ENCODE assay signal across 28 cellular contexts in the genomic region with DNA sequence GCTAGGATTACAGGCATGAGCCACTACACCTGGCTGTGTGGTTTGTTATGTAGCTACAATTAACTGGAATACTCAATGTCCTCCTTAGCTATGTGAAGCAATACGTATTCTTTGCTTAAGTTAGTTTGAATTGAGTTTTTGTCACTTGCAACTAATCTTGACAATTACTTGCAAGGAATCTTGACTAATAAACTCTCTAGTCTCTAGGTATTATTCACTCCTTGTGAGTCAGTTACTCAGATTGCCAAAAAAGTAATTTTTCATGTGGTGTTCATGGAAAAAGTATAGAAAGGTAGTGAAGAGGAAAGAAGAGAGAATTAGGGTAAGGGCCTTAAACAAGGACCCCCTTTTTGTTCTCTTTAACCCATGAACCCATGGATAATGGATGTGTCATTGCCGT. TPM values are rescaled to one million over a fixed set of nuclear protein-coding genes. Genes with fewer than 3 reads are reported as not detected.
DNase-seq lines count a peak whose midpoint lies in the region; FAIRE-seq and TF ChIP-seq lines count a peak whose summit lies in the region.
"Had no signal": no experiment of that assay in that cellular context is flagged by ENCODE, and none has a peak within 500 bp of the region (broad histone marks: within the 10 kb centered on the region; RNA-seq: fewer than 3 reads in every experiment).

No MANE protein-coding gene starts in this region.

- no peaks in the 10 kb centered on the region for H3F3A ChIP-seq in GM23248 (ENCODE audit: insufficient read depth)

- H3K4me3 Mint-ChIP-seq in astrocyte (ENCODE audit: unreplicated experiment): no peak overlapping the region
- H3K4me3 Mint-ChIP-seq in HFFc6: no peak overlapping the region
- no peak overlapping the region for H3K4me3 Mint-ChIP-seq in activated T-helper 2 cell treated with anti-CD3 and anti-CD28 coated beads, Interferon-gamma antibody, Interleukin-2, Interleukin-4, amounts not matched to agents 10 μg/mL and 5 μg/mL and 100 μg/mL, durations not matched to agents 14 hours and 24 hours and 36 hours (ENCODE audit: low read depth)
- H3K4me3 Mint-ChIP-seq: CD14-positive monocyte; CD4-positive, alpha-beta memory T cell; CD4-positive, CD25-positive, alpha-beta regulatory T cell; CD8-positive, alpha-beta memory T cell had no signal

- H3K79me2 ChIP-seq in GM23248 (ENCODE audit: insufficient read depth): no peaks in the 10 kb centered on the region
- no peaks in the 10 kb centered on the region for H3K79me2 ChIP-seq in astrocyte (ENCODE audit: insufficient read depth, low read length)

- H3K4me1 ChIP-seq in GM23248 (ENCODE audit: insufficient read depth) (peaks cover 7% of the 10 kb centered on the region), HEK293 (ENCODE audit: control insufficient read depth, insufficient read depth, low read length) (peaks cover 2% of the 10 kb centered on the region; the same call in 1 of the 2 replicates), astrocyte (ENCODE audit: insufficient read depth, low read length) (peaks cover 7% of the 10 kb centered on the region)
- H3K4me1 ChIP-seq: BE2C, BLaER1 had no signal

- H3K9me3 Mint-ChIP-seq in astrocyte (ENCODE audit: unreplicated experiment): no peaks in the 10 kb centered on the region
- no peaks in the 10 kb centered on the region for H3K9me3 Mint-ChIP-seq in HFFc6
- no peaks in the 10 kb centered on the region for H3K9me3 Mint-ChIP-seq in activated T-helper 2 cell treated with anti-CD3 and anti-CD28 coated beads, Interferon-gamma antibody, Interleukin-2, Interleukin-4, amounts not matched to agents 10 μg/mL and 5 μg/mL and 100 μg/mL, durations not matched to agents 14 hours and 24 hours and 36 hours
- H3K9me3 Mint-ChIP-seq: CD4-positive, alpha-beta memory T cell; CD4-positive, CD25-positive, alpha-beta regulatory T cell; CD8-positive, alpha-beta memory T cell had no signal

- no peak overlapping the region for H3K9ac ChIP-seq in GM23248
- no peak overlapping the region for H3K9ac ChIP-seq in astrocyte (ENCODE audit: low read length)
- H3K9ac ChIP-seq: BLaER1 had no signal

- no peaks in the 10 kb centered on the region for H3K36me3 ChIP-seq in GM23248 (ENCODE audit: low read depth)
- H3K36me3 ChIP-seq in HEK293 (ENCODE audit: control insufficient read depth in 2 of 2, insufficient read depth in 1 of 2, low read length in 2 of 2): no peaks in the 10 kb centered on the region
- H3K36me3 ChIP-seq in astrocyte (ENCODE audit: insufficient read depth, low read length): no peaks in the 10 kb centered on the region
- H3K36me3 ChIP-seq: BE2C, BLaER1 had no signal

- no peak for TF ChIP-seq CTCF in HEK293 (tag by site-specific recombination; IDR thresholded peaks at IDR 0.05)
- no peak for TF ChIP-seq CTCF in astrocyte (IDR thresholded peaks at IDR 0.05; ENCODE audit: insufficient read depth, low read depth, low read length)
- no peak for TF ChIP-seq CTCF in epithelial cell of esophagus (IDR thresholded peaks at IDR 0.05; ENCODE audit: insufficient read depth, low read depth, low read length, missing control alignments)
- no peak for TF ChIP-seq CTCF in HFFc6 (IDR thresholded peaks at IDR 0.05)

- in situ Hi-C loops in GM23248 (cut with MboI): no loop called here

- H3K27ac ChIP-seq in GM23248 (no peak overlapping the region), HEK293 (ENCODE audit: extremely low read depth, low read depth, low read length) (no peak overlapping the region), astrocyte (ENCODE audit: low read depth, low read length) (no peak overlapping the region)
- H3K27ac ChIP-seq: BLaER1 had no signal

- H3K4me2 ChIP-seq in GM23248 (ENCODE audit: unreplicated experiment) (no peak overlapping the region), astrocyte (ENCODE audit: low read length) (no peak overlapping the region)
- H3K4me2 ChIP-seq: BLaER1 had no signal

- H2AFZ ChIP-seq in GM23248: no peak overlapping the region
- H2AFZ ChIP-seq in astrocyte (ENCODE audit: low read depth, low read length): no peak overlapping the region

- intact Hi-C loops in activated T-helper 2 cell treated with anti-CD3 and anti-CD28 coated beads, Interferon-gamma antibody, Interleukin-2, Interleukin-4, amounts not matched to agents 10 μg/mL and 5 μg/mL and 100 μg/mL, durations not matched to agents 14 hours and 24 hours and 36 hours (cut with micrococcal nuclease): no loop called here

- H3K4me1 Mint-ChIP-seq in astrocyte (ENCODE audit: low read depth, unreplicated experiment): peaks cover 7% of the 10 kb centered on the region
- peaks cover 27% of the 10 kb centered on the region for H3K4me1 Mint-ChIP-seq in HFFc6 (ENCODE audit: low read depth)
- H3K4me1 Mint-ChIP-seq in activated T-helper 2 cell treated with anti-CD3 and anti-CD28 coated beads, Interferon-gamma antibody, Interleukin-2, Interleukin-4, amounts not matched to agents 10 μg/mL and 5 μg/mL and 100 μg/mL, durations not matched to agents 14 hours and 24 hours and 36 hours (ENCODE audit: low read depth): peaks cover 2% of the 10 kb centered on the region
- H3K4me1 Mint-ChIP-seq: CD4-positive, alpha-beta memory T cell; CD4-positive, CD25-positive, alpha-beta regulatory T cell; CD8-positive, alpha-beta memory T cell had no signal

- H3K4me3 ChIP-seq in GM23248 (no peak overlapping the region), HEK293 (ENCODE audit: low read depth, low read length) (no peak overlapping the region), astrocyte (ENCODE audit: insufficient read depth, low read depth, low read length) (no peak overlapping the region), epithelial cell of esophagus (ENCODE audit: low read length) (no peak overlapping the region)
- H3K4me3 ChIP-seq: BLaER1, GM12878 had no signal

- H4K20me1 ChIP-seq in GM23248 (ENCODE audit: insufficient read depth) (no peaks in the 10 kb centered on the region), astrocyte (ENCODE audit: insufficient read depth, low read length) (no peaks in the 10 kb centered on the region)
- H4K20me1 ChIP-seq: BLaER1 had no signal

- DNase-seq in GM23248: peak; percentile 60
- DNase-seq in astrocyte (ENCODE audit: low read depth): peak; percentile 25
- DNase-seq in epithelial cell of esophagus (ENCODE audit: low read depth): peak; percentile 24
- DNase-seq in HFFc6: no peak
- no peak for DNase-seq in activated T-helper 2 cell treated with anti-CD3 and anti-CD28 coated beads, Interferon-gamma antibody, Interleukin-2, Interleukin-4, amounts not matched to agents 10 μg/mL and 5 μg/mL and 100 μg/mL, durations not matched to agents 14 hours and 24 hours and 36 hours (ENCODE audit: low spot score)
- DNase-seq in NCI-H2171 treated with DMSO at 0.1 percent for 48 hours (lab: John Stamatoyannopoulos, UW): no peak
- DNase-seq: 8988T; ACHN; BE2C; C1 segment of cervical spinal cord; CD4-positive, alpha-beta memory T cell; CD4-positive, CD25-positive, alpha-beta regulatory T cell; CD8-positive, alpha-beta memory T cell; COR-L47; DMS 273 treated with DMSO at 0.1 percent for 48 hours; DMS153; DMS53; DMS79; DND-41; EL; GDM1 had no signal

- CTCF ChIA-PET in HEK293 (lab: Yijun Ruan, JAX): interaction anchor here (3.3 kb wide), 1 partner anchor 10 kb away, joined by 15 read pairs; no protein-coding TSS in a partner anchor

- POLR2A ChIA-PET in HEK293 (lab: Yijun Ruan, JAX): interaction anchor here (0.6 kb wide), 1 partner anchor 16 kb away, joined by 3 read pairs; no protein-coding TSS in a partner anchor

- H3K27me3 Mint-ChIP-seq in astrocyte (ENCODE audit: low read depth, unreplicated experiment) (no peaks in the 10 kb centered on the region), HFFc6 (ENCODE audit: insufficient read depth) (no peaks in the 10 kb centered on the region; the same call in none of the 2 replicates)
- peaks cover 21% of the 10 kb centered on the region for H3K27me3 Mint-ChIP-seq in activated T-helper 2 cell treated with anti-CD3 and anti-CD28 coated beads, Interferon-gamma antibody, Interleukin-2, Interleukin-4, amounts not matched to agents 10 μg/mL and 5 μg/mL and 100 μg/mL, durations not matched to agents 14 hours and 24 hours and 36 hours (ENCODE audit: low read depth)

- H3K9me3 ChIP-seq in GM23248 (ENCODE audit: low read depth): no peaks in the 10 kb centered on the region
- no peaks in the 10 kb centered on the region for H3K9me3 ChIP-seq in HEK293 (ENCODE audit: control insufficient read depth, insufficient read depth, low read depth, low read length)
- no peaks in the 10 kb centered on the region for H3K9me3 ChIP-seq in astrocyte (ENCODE audit: insufficient read depth, low read depth, low read length)
- H3K9me3 ChIP-seq: BE2C, BLaER1 had no signal

- FAIRE-seq in astrocyte (lab: Jason Lieb, UNC): no peak
- FAIRE-seq: A204.1, GM12878, GM12892, GM18507 had no signal

- H3K27ac Mint-ChIP-seq in astrocyte (ENCODE audit: unreplicated experiment) (no peak overlapping the region), HFFc6 (no peak overlapping the region)
- H3K27ac Mint-ChIP-seq in activated T-helper 2 cell treated with anti-CD3 and anti-CD28 coated beads, Interferon-gamma antibody, Interleukin-2, Interleukin-4, amounts not matched to agents 10 μg/mL and 5 μg/mL and 100 μg/mL, durations not matched to agents 14 hours and 24 hours and 36 hours: no peak overlapping the region
- H3K27ac Mint-ChIP-seq: CD14-positive monocyte; CD4-positive, alpha-beta memory T cell; CD4-positive, CD25-positive, alpha-beta regulatory T cell; CD8-positive, alpha-beta memory T cell had no signal

- H3K36me3 Mint-ChIP-seq in astrocyte (ENCODE audit: low read depth, unreplicated experiment) (no peaks in the 10 kb centered on the region), HFFc6 (ENCODE audit: low read depth) (no peaks in the 10 kb centered on the region)
- no peaks in the 10 kb centered on the region for H3K36me3 Mint-ChIP-seq in activated T-helper 2 cell treated with anti-CD3 and anti-CD28 coated beads, Interferon-gamma antibody, Interleukin-2, Interleukin-4, amounts not matched to agents 10 μg/mL and 5 μg/mL and 100 μg/mL, durations not matched to agents 14 hours and 24 hours and 36 hours (ENCODE audit: low read depth)
- H3K36me3 Mint-ChIP-seq: CD4-positive, alpha-beta memory T cell; CD4-positive, CD25-positive, alpha-beta regulatory T cell; CD8-positive, alpha-beta memory T cell had no signal

- WGBS in GM23248 (ENCODE audit: low coverage in 1 of 2, low lambda C conversion rate in 2 of 2, missing lambda C conversion rate in 2 of 2), 2 experiments: 70% methylated on average over 2 of the region's 2 CpGs

- no peaks in the 10 kb centered on the region for H3K27me3 ChIP-seq in GM23248 (replicated peaks; ENCODE audit: insufficient read depth)
- no peaks in the 10 kb centered on the region for H3K27me3 ChIP-seq in astrocyte (ENCODE audit: insufficient read depth, low read length)
- H3K27me3 ChIP-seq: BE2C, BLaER1 had no signal

- H3K9me2 ChIP-seq in GM23248 (ENCODE audit: insufficient read depth): no peaks in the 10 kb centered on the region

TF ChIP-seq in HEK293, 187 proteins besides CTCF, POLR2A, EP300 and RAD21 (continues in another document):
- TF ChIP-seq ZSCAN16 (tag by site-specific recombination; IDR thresholded peaks at IDR 0.05): no peak

RNA-seq across cellular contexts. Expression of a gene that starts 7.6 kb away (rescaled TPM):
- total RNA-seq in GM23248 (2014; rRNA removed; shearing (Covaris generic)): 12.0 and 14.8 TPM in 2 replicates
- polyA plus RNA-seq in GM23248 (2016; fragmentation: Nextera tagmentation; extraction: Ambion mirVana): 17.9 and 18.0 TPM in 2 replicates
- 53.1 and 54.5 TPM in 2 replicates for total RNA-seq in astrocyte
- 10 to 100 TPM; 29.2 to 31.8 (median 31.0) TPM for total RNA-seq in HFFc6 (2021; fragmentation: NEBNext Ultra II Directional; extraction: Animal tissue kit (Norgen Biotek cat#: 25700))
- 29.3 and 32.6 TPM in 2 replicates for total RNA-seq in activated T-helper 2 cell treated with anti-CD3 and anti-CD28 coated beads, Interferon-gamma antibody, Interleukin-2, Interleukin-4, amounts not matched to agents 10 μg/mL and 5 μg/mL and 100 μg/mL, durations not matched to agents 14 hours and 24 hours and 36 hours

Comparison
In these comparisons a context has a peak if more than half of its experiments do, and no peak if none do; other contexts are left out.
1. DNase-seq: peak in GM23248 (single experiment), astrocyte (single experiment) and epithelial cell of esophagus (single experiment); none in HFFc6 (single experiment), activated T-helper 2 cell treated with anti-CD3 and anti-CD28 coated beads, Interferon-gamma antibody, Interleukin-2, Interleukin-4, amounts not matched to agents 10 μg/mL and 5 μg/mL and 100 μg/mL, durations not matched to agents 14 hours and 24 hours and 36 hours (single experiment) and NCI-H2171 treated with DMSO at 0.1 percent for 48 hours (single experiment).